Comparison of ENCODE assay signal across 39 cellular contexts in genomic region chr1:62139410-62139809, GRCh38. TPM values are rescaled to one million over a fixed set of nuclear protein-coding genes. Genes with fewer than 3 reads are reported as not detected.
"Had no signal": no experiment of that assay in that cellular context is flagged by ENCODE, and none has a peak within 500 bp of the region (broad histone marks: within the 10 kb centered on the region; RNA-seq: fewer than 3 reads in every experiment).

No MANE protein-coding gene starts in this region.

- H3K4me3 Mint-ChIP-seq: activated CD4-positive, alpha-beta memory T cell treated with anti-CD3 and anti-CD28 coated beads, Interleukin-2, amount 10 ng/mL, durations not matched to agents 7 days and 5 days; activated CD4-positive, alpha-beta T cell treated with anti-CD3 and anti-CD28 coated beads for 36 hours; activated CD4-positive, alpha-beta T cell treated with anti-CD3 and anti-CD28 coated beads, Interleukin-2, amount 10 ng/mL, durations not matched to agents 7 days and 5 days; activated CD8-positive, alpha-beta memory T cell treated with anti-CD3 and anti-CD28 coated beads, Interleukin-2, amount 10 ng/mL, durations not matched to agents 7 days and 5 days; activated CD8-positive, alpha-beta T cell treated with anti-CD3 and anti-CD28 coated beads, Interleukin-2, amount 10 ng/mL, durations not matched to agents 7 days and 5 days; activated naive CD4-positive, alpha-beta T cell treated with anti-CD3 and anti-CD28 coated beads for 36 hours; activated naive CD8-positive, alpha-beta T cell treated with anti-CD3 and anti-CD28 coated beads for 36 hours; activated T-cell treated with anti-CD3 and anti-CD28 coated beads, Interleukin-2, amount 50 U/mL, for 4 hours; activated T-cell treated with anti-CD3 and anti-CD28 coated beads, Interleukin-2, amount 50 U/mL, for 72 hours; activated T-helper 1 cell treated with anti-CD3 and anti-CD28 coated beads, Interleukin-12 subunit alpha, Interleukin-12 subunit beta, Interleukin-2, Interleukin-4 antibody, amounts not matched to agents 30 ng/mL and 10 ng/mL and 1 ng/mL, durations not matched to agents 14 hours and 24 hours and 36 hours; activated T-helper 17 cell treated with anti-CD3 and anti-CD28 coated beads, Interleukin-2, amount 50 U/mL, for 72 hours; T-helper 1 cell treated with Interleukin-12 subunit alpha and Interleukin-12 subunit beta and Interleukin-4 antibody, amounts not matched to agents 30 μg/mL and 1 μg/mL, for 36 hours; T-helper 2 cell treated with Interferon-gamma antibody and Interleukin-4, amounts not matched to agents 5 μg/mL and 100 μg/mL, for 36 hours; WTC11 had no signal

- H3K4me1 Mint-ChIP-seq: activated CD4-positive, alpha-beta memory T cell treated with anti-CD3 and anti-CD28 coated beads, Interleukin-2, amount 10 ng/mL, durations not matched to agents 7 days and 5 days; activated CD4-positive, alpha-beta T cell treated with anti-CD3 and anti-CD28 coated beads for 36 hours; activated CD4-positive, alpha-beta T cell treated with anti-CD3 and anti-CD28 coated beads, Interleukin-2, amount 10 ng/mL, durations not matched to agents 7 days and 5 days; activated CD8-positive, alpha-beta memory T cell treated with anti-CD3 and anti-CD28 coated beads, Interleukin-2, amount 10 ng/mL, durations not matched to agents 7 days and 5 days; activated naive CD8-positive, alpha-beta T cell treated with anti-CD3 and anti-CD28 coated beads for 36 hours; activated T-helper 17 cell treated with anti-CD3 and anti-CD28 coated beads, Interleukin-2, amount 50 U/mL, for 72 hours had no signal

- H3K27me3 Mint-ChIP-seq: activated CD4-positive, alpha-beta memory T cell treated with anti-CD3 and anti-CD28 coated beads, Interleukin-2, amount 10 ng/mL, durations not matched to agents 7 days and 5 days; activated CD4-positive, alpha-beta T cell treated with anti-CD3 and anti-CD28 coated beads for 36 hours; activated CD4-positive, alpha-beta T cell treated with anti-CD3 and anti-CD28 coated beads, Interleukin-2, amount 10 ng/mL, durations not matched to agents 7 days and 5 days; activated CD8-positive, alpha-beta memory T cell treated with anti-CD3 and anti-CD28 coated beads, Interleukin-2, amount 10 ng/mL, durations not matched to agents 7 days and 5 days; activated naive CD8-positive, alpha-beta T cell treated with anti-CD3 and anti-CD28 coated beads for 36 hours; activated T-helper 17 cell treated with anti-CD3 and anti-CD28 coated beads, Interleukin-2, amount 50 U/mL, for 72 hours had no signal

- H3K4me1 ChIP-seq: adrenal gland, body of pancreas, breast epithelium had no signal

- ATAC-seq: activated CD4-positive, alpha-beta T cell treated with anti-CD3 and anti-CD28 coated beads for 36 hours; activated CD4-positive, CD25-positive, alpha-beta regulatory T cell treated with anti-CD3 and anti-CD28 coated beads, Interleukin-2, amount 50 U/mL, for 24 hours; activated CD8-positive, alpha-beta memory T cell treated with anti-CD3 and anti-CD28 coated beads, Interleukin-2, amount 10 ng/mL, durations not matched to agents 7 days and 5 days; activated CD8-positive, alpha-beta T cell treated with anti-CD3 and anti-CD28 coated beads, Interleukin-2, amount 10 ng/mL, durations not matched to agents 7 days and 5 days; activated naive CD4-positive, alpha-beta T cell treated with anti-CD3 and anti-CD28 coated beads, Interleukin-2, amount 50 U/mL, for 72 hours; activated T-cell treated with anti-CD3 and anti-CD28 coated beads, Interleukin-2, amount 50 U/mL, for 4 hours; activated T-cell treated with anti-CD3 and anti-CD28 coated beads, Interleukin-2, amount 50 U/mL, for 72 hours; activated T-helper 17 cell treated with anti-CD3 and anti-CD28 coated beads, Interleukin-2, amount 50 U/mL, for 72 hours; body of pancreas; WTC11 had no signal

- H3K36me3 Mint-ChIP-seq: activated CD8-positive, alpha-beta memory T cell treated with anti-CD3 and anti-CD28 coated beads, Interleukin-2, amount 10 ng/mL, durations not matched to agents 7 days and 5 days; activated naive CD4-positive, alpha-beta T cell treated with anti-CD3 and anti-CD28 coated beads, Interleukin-2, amount 50 U/mL, for 72 hours; activated naive CD8-positive, alpha-beta T cell treated with anti-CD3 and anti-CD28 coated beads for 36 hours had no signal

- H3K27ac ChIP-seq: adrenal gland, body of pancreas, brain microvascular endothelial cell, breast epithelium, VCaP had no signal

- H3K4me3 ChIP-seq: adrenal gland, body of pancreas, breast epithelium had no signal

- H3K9me3 Mint-ChIP-seq: activated CD4-positive, alpha-beta memory T cell treated with anti-CD3 and anti-CD28 coated beads, Interleukin-2, amount 10 ng/mL, durations not matched to agents 7 days and 5 days; activated CD4-positive, alpha-beta T cell treated with anti-CD3 and anti-CD28 coated beads, Interleukin-2, amount 10 ng/mL, durations not matched to agents 7 days and 5 days; activated naive CD4-positive, alpha-beta T cell treated with anti-CD3 and anti-CD28 coated beads for 36 hours; activated naive CD4-positive, alpha-beta T cell treated with anti-CD3 and anti-CD28 coated beads, Interleukin-2, amount 50 U/mL, for 72 hours; activated naive CD8-positive, alpha-beta T cell treated with anti-CD3 and anti-CD28 coated beads for 36 hours; activated T-cell treated with anti-CD3 and anti-CD28 coated beads, Interleukin-2, amount 50 U/mL, for 4 hours; activated T-cell treated with anti-CD3 and anti-CD28 coated beads, Interleukin-2, amount 50 U/mL, for 72 hours; activated T-helper 1 cell treated with anti-CD3 and anti-CD28 coated beads, Interleukin-12 subunit alpha, Interleukin-12 subunit beta, Interleukin-2, Interleukin-4 antibody, amounts not matched to agents 30 ng/mL and 10 ng/mL and 1 ng/mL, durations not matched to agents 14 hours and 24 hours and 36 hours; activated T-helper 17 cell treated with anti-CD3 and anti-CD28 coated beads, Interleukin-2, amount 50 U/mL, for 72 hours; T-helper 1 cell treated with Interleukin-12 subunit alpha and Interleukin-12 subunit beta and Interleukin-4 antibody, amounts not matched to agents 30 μg/mL and 1 μg/mL, for 36 hours; T-helper 2 cell treated with Interferon-gamma antibody and Interleukin-4, amounts not matched to agents 5 μg/mL and 100 μg/mL, for 36 hours; WTC11 had no signal

- H3K27ac Mint-ChIP-seq: activated CD4-positive, alpha-beta memory T cell treated with anti-CD3 and anti-CD28 coated beads, Interleukin-2, amount 10 ng/mL, durations not matched to agents 7 days and 5 days; activated CD4-positive, alpha-beta T cell treated with anti-CD3 and anti-CD28 coated beads for 36 hours; activated CD4-positive, alpha-beta T cell treated with anti-CD3 and anti-CD28 coated beads, Interleukin-2, amount 10 ng/mL, durations not matched to agents 7 days and 5 days; activated CD8-positive, alpha-beta memory T cell treated with anti-CD3 and anti-CD28 coated beads, Interleukin-2, amount 10 ng/mL, durations not matched to agents 7 days and 5 days; activated CD8-positive, alpha-beta T cell treated with anti-CD3 and anti-CD28 coated beads, Interleukin-2, amount 10 ng/mL, durations not matched to agents 7 days and 5 days; activated naive CD4-positive, alpha-beta T cell treated with anti-CD3 and anti-CD28 coated beads for 36 hours; activated naive CD8-positive, alpha-beta T cell treated with anti-CD3 and anti-CD28 coated beads for 36 hours; activated T-cell treated with anti-CD3 and anti-CD28 coated beads, Interleukin-2, amount 50 U/mL, for 72 hours; activated T-helper 1 cell treated with anti-CD3 and anti-CD28 coated beads, Interleukin-12 subunit alpha, Interleukin-12 subunit beta, Interleukin-2, Interleukin-4 antibody, amounts not matched to agents 30 ng/mL and 10 ng/mL and 1 ng/mL, durations not matched to agents 14 hours and 24 hours and 36 hours; activated T-helper 17 cell treated with anti-CD3 and anti-CD28 coated beads, Interleukin-2, amount 50 U/mL, for 72 hours; T-helper 1 cell treated with Interleukin-12 subunit alpha and Interleukin-12 subunit beta and Interleukin-4 antibody, amounts not matched to agents 30 μg/mL and 1 μg/mL, for 36 hours; T-helper 2 cell treated with Interferon-gamma antibody and Interleukin-4, amounts not matched to agents 5 μg/mL and 100 μg/mL, for 36 hours; WTC11 had no signal

- H3K36me3 ChIP-seq: adrenal gland, brain microvascular endothelial cell, breast epithelium had no signal

- H3K9me3 ChIP-seq: adrenal gland, body of pancreas, breast epithelium had no signal

- H3K27me3 ChIP-seq: adrenal gland, body of pancreas, brain microvascular endothelial cell, breast epithelium had no signal

- DNase-seq: activated CD4-positive, alpha-beta memory T cell treated with anti-CD3 and anti-CD28 coated beads, Interleukin-2, amount 10 ng/mL, durations not matched to agents 7 days and 5 days; activated CD4-positive, alpha-beta T cell treated with anti-CD3 and anti-CD28 coated beads for 1 hour; activated CD4-positive, alpha-beta T cell treated with anti-CD3 and anti-CD28 coated beads for 36 hours; activated CD4-positive, alpha-beta T cell treated with anti-CD3 and anti-CD28 coated beads for 48 hours; activated CD4-positive, alpha-beta T cell treated with anti-CD3 and anti-CD28 coated beads, Interleukin-2, amount 10 ng/mL, durations not matched to agents 7 days and 5 days; activated CD4-positive, alpha-beta T cell treated with anti-CD3 and anti-CD28 coated beads, Interleukin-2, amount 50 U/mL, for 48 hours; activated CD4-positive, CD25-positive, alpha-beta regulatory T cell; activated CD8-positive, alpha-beta memory T cell treated with anti-CD3 and anti-CD28 coated beads for 24 hours; activated CD8-positive, alpha-beta memory T cell treated with anti-CD3 and anti-CD28 coated beads, Interleukin-2, amount 10 ng/mL, durations not matched to agents 7 days and 5 days; activated CD8-positive, alpha-beta T cell treated with anti-CD3 and anti-CD28 coated beads, Interleukin-2, amount 10 ng/mL, durations not matched to agents 7 days and 5 days; activated effector memory CD4-positive, alpha-beta T cell treated with anti-CD3 and anti-CD28 coated beads, Interleukin-2, amount 50 U/mL, for 16 hours; activated gamma-delta T cell treated with Interleukin-2 at 50 U/mL for 16 hours; activated naive CD4-positive, alpha-beta T cell; activated naive CD4-positive, alpha-beta T cell treated with anti-CD3 and anti-CD28 coated beads for 36 hours; activated naive CD4-positive, alpha-beta T cell treated with anti-CD3 and anti-CD28 coated beads, Interleukin-2, amount 50 U/mL, for 16 hours; activated naive CD8-positive, alpha-beta T cell treated with anti-CD3 and anti-CD28 coated beads for 36 hours; activated T-cell treated with anti-CD3 and anti-CD28 coated beads for 4 hours; activated T-cell treated with anti-CD3 and anti-CD28 coated beads, Interleukin-2, amount 50 U/mL, for 1 hour; activated T-cell treated with anti-CD3 and anti-CD28 coated beads, Interleukin-2, amount 50 U/mL, for 4 hours; activated T-cell treated with anti-CD3 and anti-CD28 coated beads, Interleukin-2, amount 50 U/mL, for 72 hours; adrenal gland; amniotic stem cell; aorta; body of pancreas; brain microvascular endothelial cell; central memory CD4-positive, alpha-beta T cell; T-helper 1 cell; T-helper 2 cell; T-helper 9 cell had no signal

RNA-seq across cellular contexts. Expression of gene L1TD1, which starts 55.2 kb away (rescaled TPM):
- total RNA-seq: activated CD4-positive, alpha-beta memory T cell treated with anti-CD3 and anti-CD28 coated beads, Interleukin-2, amount 10 ng/mL, durations not matched to agents 7 days and 5 days; activated CD4-positive, alpha-beta T cell treated with anti-CD3 and anti-CD28 coated beads, Interleukin-2, amount 10 ng/mL, durations not matched to agents 7 days and 5 days; activated CD8-positive, alpha-beta memory T cell treated with anti-CD3 and anti-CD28 coated beads, Interleukin-2, amount 10 ng/mL, durations not matched to agents 7 days and 5 days; activated CD8-positive, alpha-beta T cell treated with anti-CD3 and anti-CD28 coated beads, Interleukin-2, amount 10 ng/mL, durations not matched to agents 7 days and 5 days; activated naive CD4-positive, alpha-beta T cell treated with anti-CD3 and anti-CD28 coated beads for 36 hours; activated T-cell treated with anti-CD3 and anti-CD28 coated beads, Interleukin-2, amount 50 U/mL, for 72 hours; activated T-helper 1 cell treated with anti-CD3 and anti-CD28 coated beads, Interleukin-12 subunit alpha, Interleukin-12 subunit beta, Interleukin-2, Interleukin-4 antibody, amounts not matched to agents 30 ng/mL and 10 ng/mL and 1 ng/mL, durations not matched to agents 14 hours and 24 hours and 36 hours; activated T-helper 17 cell treated with anti-CD3 and anti-CD28 coated beads, Interleukin-2, amount 50 U/mL, for 72 hours; cerebellum had no signal
